Comparison of ENCODE assay signal across 30 cellular contexts in the genomic region with DNA sequence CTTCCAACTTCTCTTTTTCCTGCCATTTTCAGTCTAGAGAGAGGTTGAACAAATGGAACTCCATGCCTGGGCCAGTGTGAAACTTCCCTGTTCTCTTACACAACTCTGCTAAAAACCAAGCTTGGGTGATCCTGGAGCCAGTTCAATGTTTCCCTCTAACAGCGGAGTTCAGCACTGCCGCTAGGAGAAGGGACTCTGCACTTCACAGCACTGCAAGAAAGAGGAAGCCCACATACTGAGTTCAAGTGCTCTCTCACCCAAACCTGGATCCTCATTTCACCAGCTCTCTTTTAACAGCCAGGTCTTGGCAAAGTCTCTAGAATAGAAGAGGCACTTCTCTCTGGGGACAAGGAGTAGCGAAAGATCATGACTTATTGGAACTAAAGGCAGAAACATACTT. TPM values are rescaled to one million over a fixed set of nuclear protein-coding genes. Genes with fewer than 3 reads are reported as not detected.
DNase-seq lines count a peak whose midpoint lies in the region; ATAC-seq and TF ChIP-seq lines count a peak whose summit lies in the region.
"Had no signal": no experiment of that assay in that cellular context is flagged by ENCODE, and none has a peak within 500 bp of the region (broad histone marks: within the 10 kb centered on the region; RNA-seq: fewer than 3 reads in every experiment).

No MANE protein-coding gene starts in this region.

- no peaks in the 10 kb centered on the region for H3K36me3 ChIP-seq in gastrocnemius medialis
- H3K36me3 ChIP-seq: transverse colon had no signal

- H3K27ac ChIP-seq in gastrocnemius medialis: no peak overlapping the region
- H3K27ac ChIP-seq: SK-N-MC, transverse colon had no signal

- TF ChIP-seq CTCF in gastrocnemius medialis (IDR thresholded peaks at IDR 0.05 in 4 of 5, conservative IDR thresholded peaks at IDR 0.05 in 1 of 5): no peak

- no peak for TF ChIP-seq POLR2A in gastrocnemius medialis (IDR thresholded peaks at IDR 0.05)

- intact Hi-C loops in gastrocnemius medialis (cut with DNase I; ENCODE audit: low total_unique reads): no loop called here

- in situ Hi-C loops in gastrocnemius medialis (cut with MboI; ENCODE audit: low sequenced_read_pairs in 4 of 4): no loop called here

- H3K9me3 ChIP-seq in gastrocnemius medialis: no peaks in the 10 kb centered on the region
- H3K9me3 ChIP-seq: transverse colon had no signal

- DNase-seq in NCI-H345 (lab: John Stamatoyannopoulos, UW): peak; percentile 12
- no peak for DNase-seq in NCI-H345 treated with DMSO at 0.1 percent for 48 hours (lab: John Stamatoyannopoulos, UW; ENCODE audit: unreplicated experiment)
- peak; percentile 56 for DNase-seq in SKM-1 (lab: John Stamatoyannopoulos, UW; ENCODE audit: unreplicated experiment)
- peak; percentile 45 for DNase-seq in islet precursor cell
- DNase-seq in NCI-H2196 treated with DMSO at 0.1 percent for 48 hours (lab: John Stamatoyannopoulos, UW; ENCODE audit: unreplicated experiment): no peak
- no peak for DNase-seq in germinal center (ENCODE audit: low spot score)
- no peak for DNase-seq in gastrocnemius medialis
- no peak for DNase-seq in NCI-H1417 (lab: John Stamatoyannopoulos, UW)
- DNase-seq: activated B cell treated with CpG ODN at 0.5 μM for 24 hours; activated CD4-positive, alpha-beta T cell treated with anti-CD3 and anti-CD28 coated beads, Interleukin-2, amount 50 U/mL, for 48 hours; caudate nucleus; GF-D8; H7; left cardiac atrium; naive B cell; NCI-H1436; NCI-H69; nucleus accumbens; RPMI8226; stimulated activated CD8-positive, alpha-beta memory T cell treated with anti-CD3 and anti-CD28 coated beads, Interleukin-4, amount 100 ng/mL, for 48 hours; transverse colon had no signal

- H3K27me3 ChIP-seq in gastrocnemius medialis: no peaks in the 10 kb centered on the region
- H3K27me3 ChIP-seq: transverse colon had no signal

- H3K4me3 ChIP-seq in gastrocnemius medialis: no peak overlapping the region
- H3K4me3 ChIP-seq: SK-N-MC, transverse colon had no signal

- no peaks in the 10 kb centered on the region for H3K4me1 ChIP-seq in gastrocnemius medialis
- H3K4me1 ChIP-seq: transverse colon had no signal

- no peak for ATAC-seq in gastrocnemius medialis

RNA-seq across cellular contexts. Expression of a gene that starts 18.8 kb away (rescaled TPM):
- under 1 TPM in 1 of 4 donors, not detected in 3; 0.07 TPM for total RNA-seq in gastrocnemius medialis
- total RNA-seq: activated B cell treated with CpG ODN at 0.5 μM for 24 hours; activated T-helper 2 cell treated with anti-CD3 and anti-CD28 coated beads, Interferon-gamma antibody, Interleukin-2, Interleukin-4, amounts not matched to agents 10 μg/mL and 5 μg/mL and 100 μg/mL, durations not matched to agents 14 hours and 24 hours and 36 hours; astrocyte; B cell; dermis microvascular lymphatic vessel endothelial cell; endothelial cell of umbilical vein; mesenteric fat pad; skeletal muscle tissue; T-helper 2 cell treated with Interferon-gamma antibody and Interleukin-4, amounts not matched to agents 100 ng/mL and 5 ng/mL, for 36 hours had no signal

Comparison
In these comparisons a context has a peak if more than half of its experiments do, and no peak if none do; other contexts are left out.
1. DNase-seq: peak in NCI-H345 (single experiment), SKM-1 (single experiment) and islet precursor cell (single experiment); none in NCI-H345 treated with DMSO at 0.1 percent for 48 hours (single experiment), NCI-H2196 treated with DMSO at 0.1 percent for 48 hours (single experiment), germinal center (single experiment), gastrocnemius medialis (0 of 2) and NCI-H1417 (0 of 3).